ENCODE assay signal across 8 cellular contexts in genomic region chr13:39616087-39616694, GRCh38. TPM values are rescaled to one million over a fixed set of nuclear protein-coding genes. Genes with fewer than 3 reads are reported as not detected.
DNase-seq lines count a peak whose midpoint lies in the region; ATAC-seq, FAIRE-seq and TF ChIP-seq lines count a peak whose summit lies in the region.

No MANE protein-coding gene starts in this region.

- intact Hi-C loops in activated CD8-positive, alpha-beta T cell treated with anti-CD3 and anti-CD28 coated beads for 36 hours (cut with micrococcal nuclease): loop anchor here (5.0 to 10.0 kb wide), 3 partner anchors 341 to 564 kb away; no protein-coding TSS in a partner anchor

- TF ChIP-seq POLR2A in GM12892 (IDR thresholded peaks at IDR 0.05; ENCODE audit: low read depth, low read length): no peak

- peaks cover 2% of the 10 kb centered on the region for H3K27me3 Mint-ChIP-seq in activated CD8-positive, alpha-beta T cell treated with anti-CD3 and anti-CD28 coated beads for 36 hours

- peak; percentile 71 for ATAC-seq in HG03280 (IDR thresholded peaks at IDR 0.05; ENCODE audit: unreplicated experiment)
- ATAC-seq in activated CD8-positive, alpha-beta T cell treated with anti-CD3 and anti-CD28 coated beads for 36 hours: peak; percentile 86

- H3K27ac Mint-ChIP-seq in activated CD8-positive, alpha-beta T cell treated with anti-CD3 and anti-CD28 coated beads for 36 hours: no peak overlapping the region

- no peaks in the 10 kb centered on the region for H3K9me3 ChIP-seq in AG04450 (ENCODE audit: control insufficient read depth, insufficient read depth, low read length)

- POLR2A ChIA-PET in AG04450 (lab: Yijun Ruan, JAX): interaction anchor here (0.5 kb wide), 1 partner anchor 121 kb away, joined by 4 read pairs; no protein-coding TSS in a partner anchor
- POLR2A ChIA-PET in activated CD8-positive, alpha-beta T cell treated with anti-CD3 and anti-CD28 coated beads for 36 hours (lab: Charles Lee): interaction anchor here (0.9 kb wide), 1 partner anchor 82 kb away, joined by 3 read pairs; no protein-coding TSS in a partner anchor

- H3K9me3 Mint-ChIP-seq in activated CD8-positive, alpha-beta T cell treated with anti-CD3 and anti-CD28 coated beads for 36 hours: no peaks in the 10 kb centered on the region

- no peaks in the 10 kb centered on the region for H3K36me3 Mint-ChIP-seq in activated CD8-positive, alpha-beta T cell treated with anti-CD3 and anti-CD28 coated beads for 36 hours (ENCODE audit: low read depth)

- CTCF ChIA-PET in AG04450 (lab: Charles Lee): interaction anchor here (0.5 to 5.1 kb wide), 113 partner anchors 11 to 1103 kb away, joined by 3 to 203 read pairs (median 4); partner anchors contain the start of genes COG6 and NHLRC3
- CTCF ChIA-PET in activated CD8-positive, alpha-beta T cell treated with anti-CD3 and anti-CD28 coated beads for 36 hours (lab: Charles Lee): interaction anchor here (0.6 to 3.3 kb wide), 52 partner anchors 9 to 1067 kb away, joined by 3 to 18 read pairs (median 3); partner anchors contain the start of gene LHFPL6

- TF ChIP-seq CTCF in AG04450 (IDR thresholded peaks at IDR 0.05; ENCODE audit: low read depth, low read length) (peak; percentile 98), foreskin fibroblast (IDR thresholded peaks at IDR 0.05; ENCODE audit: low read depth, low read length) (peak; percentile 95)
- peak; percentile 92 for TF ChIP-seq CTCF in activated CD8-positive, alpha-beta T cell treated with anti-CD3 and anti-CD28 coated beads for 36 hours (IDR thresholded peaks at IDR 0.05)

- DNase-seq in AG04450 (ENCODE audit: low read depth, low spot score): peak; percentile 33
- peak; percentile 25 for DNase-seq in GM12892 (ENCODE audit: insufficient read length)
- DNase-seq in NCI-H526 treated with DMSO at 0.1 percent for 48 hours (lab: John Stamatoyannopoulos, UW): peak; percentile 72
- peak; percentile 50 for DNase-seq in activated CD8-positive, alpha-beta T cell treated with anti-CD3 and anti-CD28 coated beads for 36 hours
- peak; percentile 43 to 83 for DNase-seq in foreskin fibroblast
- peak in 34 of 56 donors; percentile 0 to 63 (median 18) for DNase-seq in nucleus accumbens (lab: John Stamatoyannopoulos, UW)
- DNase-seq in DMS153 treated with DMSO at 0.1 percent for 48 hours (lab: John Stamatoyannopoulos, UW; ENCODE audit: unreplicated experiment): no peak

- H3K4me1 Mint-ChIP-seq in activated CD8-positive, alpha-beta T cell treated with anti-CD3 and anti-CD28 coated beads for 36 hours (ENCODE audit: low read depth): no peaks in the 10 kb centered on the region

- no peak overlapping the region for H3K27ac ChIP-seq in AG04450 (ENCODE audit: low read depth, low read length)

- H3K4me3 ChIP-seq in AG04450 (ENCODE audit: low read depth, low read length): no peak overlapping the region
- H3K4me3 ChIP-seq in foreskin fibroblast (ENCODE audit: low read depth in 1 of 2, low read length in 2 of 2): no peak overlapping the region

- H3K27me3 ChIP-seq in AG04450 (ENCODE audit: control insufficient read depth, insufficient read depth, low read length): peaks cover 2% of the 10 kb centered on the region

- H3K4me3 Mint-ChIP-seq in activated CD8-positive, alpha-beta T cell treated with anti-CD3 and anti-CD28 coated beads for 36 hours: no peak overlapping the region

- FAIRE-seq in GM12892 (lab: Jason Lieb, UNC): peak; percentile 33

RNA-seq across cellular contexts. Expression of gene LHFPL6, which starts 13.2 kb away (rescaled TPM):
- 36.9 and 40.3 TPM in 2 replicates for polyA plus RNA-seq in AG04450 (2011; rRNA removed)
- polyA minus RNA-seq in AG04450 (2011; rRNA and poly(A)+ RNA removed): 28.3 and 32.8 TPM in 2 replicates
- 2.7 TPM for polyA plus RNA-seq in GM12892 (2012; ENCODE audit: missing spikeins)
- under 1 TPM; 0.60 to 0.74 TPM for total RNA-seq in activated CD8-positive, alpha-beta T cell treated with anti-CD3 and anti-CD28 coated beads for 36 hours

RNA-seq across cellular contexts. Expression of gene COG6, which starts 39.3 kb away (rescaled TPM):
- 32.6 and 48.6 TPM in 2 replicates for polyA plus RNA-seq in AG04450 (2011; rRNA removed)
- polyA minus RNA-seq in AG04450 (2011; rRNA and poly(A)+ RNA removed): 18.6 and 35.4 TPM in 2 replicates
- polyA plus RNA-seq in GM12892 (2012; ENCODE audit: missing spikeins): 17.1 TPM
- total RNA-seq in activated CD8-positive, alpha-beta T cell treated with anti-CD3 and anti-CD28 coated beads for 36 hours: 10 to 100 TPM; 25.5 to 26.4 TPM
